In the genomic region with DNA sequence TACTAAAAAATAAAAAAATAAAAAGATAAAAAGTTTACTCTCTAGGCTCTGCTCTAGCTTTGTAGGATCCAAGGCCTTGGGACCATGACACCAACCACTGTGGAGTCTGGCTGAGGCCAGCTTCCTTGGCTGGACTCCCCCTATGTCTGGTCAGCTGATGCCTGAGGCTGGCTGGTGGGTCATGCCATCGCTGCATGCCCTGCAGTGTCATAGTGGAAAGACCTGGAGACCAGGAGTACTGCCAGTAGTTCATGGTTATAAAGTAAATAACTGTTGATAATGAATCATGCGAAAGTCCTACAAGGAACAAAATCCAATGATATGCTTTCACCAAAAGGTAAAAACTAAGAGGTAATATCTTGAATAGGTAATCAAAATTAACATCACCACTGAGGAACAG, we compare ENCODE assay signal across 24 cellular contexts. TPM values are rescaled to one million over a fixed set of nuclear protein-coding genes. Genes with fewer than 3 reads are reported as not detected.
DNase-seq lines count a peak whose midpoint lies in the region; ATAC-seq and TF ChIP-seq lines count a peak whose summit lies in the region.
"Had no signal": no experiment of that assay in that cellular context is flagged by ENCODE, and none has a peak within 500 bp of the region (broad histone marks: within the 10 kb centered on the region; RNA-seq: fewer than 3 reads in every experiment).

No MANE protein-coding gene starts in this region.

- H3K4me1 ChIP-seq in GM23338 (ENCODE audit: insufficient read depth) (no peaks in the 10 kb centered on the region), right lobe of liver (peaks cover 0 to 59% (median 16%) of the 10 kb centered on the region in 4 donors), smooth muscle cell (ENCODE audit: low read depth) (peaks cover 3% of the 10 kb centered on the region)
- H3K4me1 ChIP-seq: prostate gland had no signal

- H3K27ac ChIP-seq in GM23338 (ENCODE audit: low read depth) (peak overlapping the region; percentile 78; the same call in 1 of the 2 replicates), right lobe of liver (peak overlapping the region; percentile 73 to 95 (median 92)), smooth muscle cell (ENCODE audit: low read depth) (peak overlapping the region; percentile 60)
- H3K27ac ChIP-seq: PC-9, prostate gland, upper lobe of right lung had no signal

- ATAC-seq in GM23338 (no peak), WTC11 (no peak), right lobe of liver (peak; percentile 75 to 90 (median 86)), HG02571 (IDR thresholded peaks at IDR 0.05; ENCODE audit: unreplicated experiment) (no peak), left colon (no peak)
- ATAC-seq: activated T-cell treated with anti-CD3 and anti-CD28 coated beads, Interleukin-2, amount 50 U/mL, for 4 hours; upper lobe of right lung had no signal

- intact Hi-C loops in right lobe of liver (cut with DNase I): no loop called here
- intact Hi-C loops in left colon (cut with DNase I, micrococcal nuclease): no loop called here

- no peaks in the 10 kb centered on the region for H3K9me2 ChIP-seq in GM23338 (ENCODE audit: insufficient read depth)

- H3K4me1 Mint-ChIP-seq in GM23338: peaks cover 7% of the 10 kb centered on the region; the same call in 2 of the 3 replicates
- peaks cover 6% of the 10 kb centered on the region for H3K4me1 Mint-ChIP-seq in WTC11
- H3K4me1 Mint-ChIP-seq: activated CD4-positive, alpha-beta T cell treated with anti-CD3 and anti-CD28 coated beads, Interleukin-2, amount 10 ng/mL, durations not matched to agents 24 days and 14 days; CD4-positive, CD25-positive, alpha-beta regulatory T cell; IgD-negative memory B cell; memory B cell had no signal

- H4K20me1 ChIP-seq in GM23338 (replicated peaks; ENCODE audit: insufficient read depth): no peaks in the 10 kb centered on the region
- no peaks in the 10 kb centered on the region for H4K20me1 ChIP-seq in smooth muscle cell (ENCODE audit: low read depth)

- no peaks in the 10 kb centered on the region for H3K27me3 Mint-ChIP-seq in GM23338 (ENCODE audit: insufficient read depth, low read depth, poor library complexity)
- H3K27me3 Mint-ChIP-seq in WTC11 (ENCODE audit: low read depth): no peaks in the 10 kb centered on the region
- H3K27me3 Mint-ChIP-seq: brain, IgD-negative memory B cell, memory B cell had no signal

- H3K9me3 Mint-ChIP-seq in GM23338 (no peaks in the 10 kb centered on the region), WTC11 (no peaks in the 10 kb centered on the region)
- H3K9me3 Mint-ChIP-seq: activated CD4-positive, alpha-beta T cell treated with anti-CD3 and anti-CD28 coated beads, Interleukin-2, amount 10 ng/mL, durations not matched to agents 24 days and 14 days; activated T-cell treated with anti-CD3 and anti-CD28 coated beads, Interleukin-2, amount 50 U/mL, for 4 hours; brain; CD4-positive, CD25-positive, alpha-beta regulatory T cell; IgD-negative memory B cell; memory B cell had no signal

- H3K27me3 ChIP-seq in GM23338 (ENCODE audit: insufficient read depth) (no peaks in the 10 kb centered on the region), right lobe of liver (no peaks in the 10 kb centered on the region), smooth muscle cell (ENCODE audit: low read depth) (no peaks in the 10 kb centered on the region)
- H3K27me3 ChIP-seq: upper lobe of right lung had no signal

- H3K4me2 ChIP-seq in GM23338 (no peak overlapping the region), smooth muscle cell (no peak overlapping the region)

- CTCF ChIA-PET in WTC11 (lab: Charles Lee): no interaction called here

- POLR2A ChIA-PET in WTC11 (lab: Charles Lee): no interaction called here

- H2AFZ ChIP-seq in GM23338: no peak overlapping the region
- H2AFZ ChIP-seq in smooth muscle cell (ENCODE audit: low read depth): no peak overlapping the region
- H2AFZ ChIP-seq: PC-9 had no signal

- H3K9me3 ChIP-seq in right lobe of liver (no peaks in the 10 kb centered on the region), smooth muscle cell (replicated peaks; ENCODE audit: low read depth) (no peaks in the 10 kb centered on the region)
- H3K9me3 ChIP-seq: prostate gland, upper lobe of right lung had no signal

- H3K4me3 Mint-ChIP-seq in GM23338: no peak overlapping the region
- H3K4me3 Mint-ChIP-seq in WTC11: no peak overlapping the region
- H3K4me3 Mint-ChIP-seq: activated CD4-positive, alpha-beta T cell treated with anti-CD3 and anti-CD28 coated beads, Interleukin-2, amount 10 ng/mL, durations not matched to agents 24 days and 14 days; activated T-cell treated with anti-CD3 and anti-CD28 coated beads, Interleukin-2, amount 50 U/mL, for 4 hours; brain; CD4-positive, CD25-positive, alpha-beta regulatory T cell; IgD-negative memory B cell; memory B cell had no signal

- H3K9ac ChIP-seq in smooth muscle cell (ENCODE audit: low read depth): no peak overlapping the region

- H3F3A ChIP-seq in GM23338 (replicated peaks; ENCODE audit: low read depth) (no peaks in the 10 kb centered on the region), smooth muscle cell (ENCODE audit: low read depth) (peaks cover 8% of the 10 kb centered on the region)

- H3K36me3 ChIP-seq in GM23338 (ENCODE audit: insufficient read depth): no peaks in the 10 kb centered on the region
- no peaks in the 10 kb centered on the region for H3K36me3 ChIP-seq in right lobe of liver
- H3K36me3 ChIP-seq in smooth muscle cell (ENCODE audit: low read depth): no peaks in the 10 kb centered on the region
- H3K36me3 ChIP-seq: prostate gland, upper lobe of right lung had no signal

- DNase-seq in GM23338 (ENCODE audit: low spot score) (no peak), WTC11 (ENCODE audit: low spot score) (no peak), right lobe of liver (peak; percentile 85 to 94 (median 91)), smooth muscle cell (lab: John Stamatoyannopoulos, UW; ENCODE audit: unreplicated experiment) (no peak), left colon (no peak)
- no peak for DNase-seq in activated CD4-positive, alpha-beta T cell treated with anti-CD3 and anti-CD28 coated beads, Interleukin-2, amount 50 U/mL, for 4 hours
- DNase-seq: activated CD4-positive, alpha-beta T cell treated with anti-CD3 and anti-CD28 coated beads, Interleukin-2, amount 10 ng/mL, durations not matched to agents 24 days and 14 days; activated naive CD4-positive, alpha-beta T cell; activated T-cell treated with anti-CD3 and anti-CD28 coated beads, Interleukin-2, amount 50 U/mL, for 4 hours; CD4-positive, CD25-positive, alpha-beta regulatory T cell; kidney; NCI-H1105; NCI-H187 treated with DMSO at 0.1 percent for 48 hours; NCI-H524 treated with DMSO at 0.1 percent for 48 hours; SHP77 treated with DMSO at 0.1 percent for 48 hours; small intestine; stimulated activated CD4-positive, alpha-beta T cell treated with anti-CD3 and anti-CD28 coated beads, Interleukin-1b, Interleukin-23, amount 100 ng/mL, for 48 hours; upper lobe of right lung had no signal

- H3K36me3 Mint-ChIP-seq in GM23338 (ENCODE audit: low read depth) (no peaks in the 10 kb centered on the region), WTC11 (no peaks in the 10 kb centered on the region)
- H3K36me3 Mint-ChIP-seq: memory B cell had no signal

- H3K27ac Mint-ChIP-seq in GM23338 (no peak overlapping the region), WTC11 (peak overlapping the region; percentile 47; the same call in 1 of the 2 replicates)
- H3K27ac Mint-ChIP-seq: activated CD4-positive, alpha-beta T cell treated with anti-CD3 and anti-CD28 coated beads, Interleukin-2, amount 10 ng/mL, durations not matched to agents 24 days and 14 days; IgD-negative memory B cell; memory B cell had no signal

- WGBS in right lobe of liver (ENCODE audit: insufficient coverage, low coverage, low lambda C conversion rate, missing lambda C conversion rate): 29% methylated on average over 2 of the region's 2 CpGs
- WGBS in smooth muscle cell (ENCODE audit: low lambda C conversion rate): 90% methylated on average over 2 of the region's 2 CpGs

- TF ChIP-seq CTCF in GM23338 (conservative IDR thresholded peaks at IDR 0.05; ENCODE audit: low read depth in 2 of 2): no peak
- no peak for TF ChIP-seq CTCF in WTC11 (IDR thresholded peaks at IDR 0.05)
- TF ChIP-seq CTCF in right lobe of liver (IDR thresholded peaks at IDR 0.05): no peak
- TF ChIP-seq CTCF in smooth muscle cell (IDR thresholded peaks at IDR 0.05; ENCODE audit: borderline replicate concordance, insufficient read depth, poor library complexity, severe bottlenecking): no peak

- no peak for TF ChIP-seq POLR2A in right lobe of liver (IDR thresholded peaks at IDR 0.05)

- no peak overlapping the region for H3K4me3 ChIP-seq in GM23338
- H3K4me3 ChIP-seq in right lobe of liver: no peak overlapping the region
- no peak overlapping the region for H3K4me3 ChIP-seq in smooth muscle cell
- H3K4me3 ChIP-seq: PC-9, prostate gland, upper lobe of right lung had no signal

- H3K79me2 ChIP-seq in GM23338 (replicated peaks; ENCODE audit: insufficient read depth): no peaks in the 10 kb centered on the region
- no peaks in the 10 kb centered on the region for H3K79me2 ChIP-seq in smooth muscle cell (ENCODE audit: low read depth)

TF ChIP-seq in WTC11, 78 proteins besides CTCF, POLR2A, EP300 and RAD21 (continues in another document):
- TF ChIP-seq IRF2 (CRISPR knock-in tag; IDR thresholded peaks at IDR 0.05; ENCODE audit: borderline replicate concordance, low read depth) (no peak), CREB1 (CRISPR knock-in tag; IDR thresholded peaks at IDR 0.05) (no peak), GRHL2 (CRISPR knock-in tag; IDR thresholded peaks at IDR 0.05; ENCODE audit: insufficient replicate concordance, severe bottlenecking) (no peak)
- TF ChIP-seq, protein P1, sequence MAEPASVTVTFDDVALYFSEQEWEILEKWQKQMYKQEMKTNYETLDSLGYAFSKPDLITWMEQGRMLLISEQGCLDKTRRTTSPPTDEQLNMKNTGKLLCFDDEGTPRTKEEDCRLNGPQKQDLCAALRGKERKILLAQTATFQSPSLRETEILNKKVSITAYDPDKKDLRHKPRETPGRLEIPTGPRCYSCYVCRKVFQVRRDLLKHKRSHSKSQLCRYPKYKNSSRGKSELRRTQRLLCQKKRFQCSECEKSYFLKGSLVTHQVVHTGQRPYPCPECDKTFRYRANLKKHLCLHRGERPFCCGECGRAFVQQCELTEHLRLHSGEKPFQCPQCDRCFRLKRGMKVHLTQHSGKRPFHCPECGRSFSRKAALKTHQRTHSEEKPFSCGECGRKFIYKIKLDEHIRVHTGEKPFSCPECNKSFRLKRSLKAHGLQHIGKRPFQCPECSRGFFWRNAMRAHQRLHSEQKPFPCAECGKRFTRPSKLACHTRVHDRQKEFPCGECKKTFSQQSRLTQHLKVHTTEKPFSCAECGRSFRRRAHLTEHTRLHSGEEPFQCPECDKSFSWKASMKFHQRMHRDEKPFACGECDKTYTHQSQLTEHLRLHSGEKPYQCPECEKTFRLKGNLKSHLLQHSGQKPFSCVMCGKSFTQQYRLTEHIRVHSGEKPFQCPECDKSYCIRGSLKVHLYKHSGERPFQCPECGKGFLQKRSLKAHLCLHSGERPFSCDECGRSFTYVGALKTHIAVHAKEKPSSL (CRISPR knock-in tag; conservative IDR thresholded peaks at IDR 0.05): no peak

RNA-seq across cellular contexts. Expression of gene GARNL3, which starts 43.2 kb away (rescaled TPM):
- total RNA-seq in GM23338 (2014; rRNA removed; shearing (Covaris generic)): 12.6 and 21.9 TPM in 2 replicates
- polyA plus RNA-seq in GM23338 (2016; fragmentation: Nextera tagmentation; extraction: Ambion mirVana): 5.2 and 8.7 TPM in 2 replicates
- total RNA-seq in WTC11 (2021): 17.8 to 22.4 TPM (median 20.3 TPM) in 3 replicates
- total RNA-seq in right lobe of liver: 1 to 10 TPM; 4.4 to 9.7 (median 6.1) TPM
- 7.8 and 18.5 TPM in 2 replicates for total RNA-seq in smooth muscle cell
- polyA plus RNA-seq in smooth muscle cell: 4.7 and 7.3 TPM in 2 replicates
- 1 to 10 TPM; 6.0 to 7.3 TPM for total RNA-seq in left colon

Comparison
In these comparisons a context has a peak if more than half of its experiments do, and no peak if none do; other contexts are left out.
1. ATAC-seq: peak in right lobe of liver (4 of 4); none in GM23338 (single experiment), WTC11 (single experiment), HG02571 (single experiment) and left colon (single experiment).
2. DNase-seq: peak in right lobe of liver (3 of 3); none in GM23338 (single experiment), WTC11 (single experiment), smooth muscle cell (single experiment), activated CD4-positive, alpha-beta T cell treated with anti-CD3 and anti-CD28 coated beads, Interleukin-2, amount 50 U/mL, for 4 hours (0 of 2) and left colon (0 of 2).
3. Peak in every context shown above with its lines, with median percentiles within 50 percentile points of each other: H3K27ac ChIP-seq.